24 cellular contexts compared by ENCODE assay signal in the genomic region with DNA sequence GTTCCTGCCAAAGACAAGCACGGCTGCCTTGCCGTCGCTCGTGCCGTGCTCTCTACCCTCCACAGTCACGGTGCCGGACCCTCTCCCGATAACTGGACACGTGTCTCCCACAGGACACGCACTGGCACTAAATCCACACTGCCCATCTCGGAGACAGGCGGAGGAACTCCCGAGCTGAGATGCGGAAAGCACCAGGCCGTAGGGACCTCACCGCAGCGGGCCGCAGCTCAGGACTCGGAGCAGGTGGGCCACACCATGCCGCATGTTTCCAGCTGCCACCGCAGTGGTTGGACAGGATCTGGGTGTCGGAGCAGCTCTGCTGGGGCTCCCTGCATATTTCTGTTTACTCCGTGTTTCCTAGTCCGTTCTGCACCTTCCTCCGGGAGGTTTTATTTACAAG.
"Had no signal": no experiment of that assay in that cellular context is flagged by ENCODE, and none has a peak within 500 bp of the region (broad histone marks: within the 10 kb centered on the region; RNA-seq: fewer than 3 reads in every experiment).

No MANE protein-coding gene starts in this region.

- H3K9me3 Mint-ChIP-seq: activated B cell treated with CpG ODN at 0.5 μM for 24 hours; activated CD4-positive, alpha-beta memory T cell treated with anti-CD3 and anti-CD28 coated beads for 36 hours; activated CD4-positive, alpha-beta T cell treated with anti-CD3 and anti-CD28 coated beads, Interleukin-2, amount 10 ng/mL, durations not matched to agents 7 days and 5 days; activated naive CD4-positive, alpha-beta T cell treated with anti-CD3 and anti-CD28 coated beads for 36 hours; activated T-cell treated with anti-CD3 and anti-CD28 coated beads, Interleukin-2, amount 50 U/mL, for 4 hours had no signal

- H3K27ac Mint-ChIP-seq: activated B cell treated with CpG ODN at 0.5 μM for 24 hours; activated CD4-positive, alpha-beta memory T cell treated with anti-CD3 and anti-CD28 coated beads for 36 hours; activated CD4-positive, alpha-beta T cell treated with anti-CD3 and anti-CD28 coated beads, Interleukin-2, amount 10 ng/mL, durations not matched to agents 7 days and 5 days; activated naive CD4-positive, alpha-beta T cell treated with anti-CD3 and anti-CD28 coated beads for 36 hours; activated naive CD8-positive, alpha-beta T cell; T-helper 17 cell had no signal

- ATAC-seq: activated T-cell treated with anti-CD3 and anti-CD28 coated beads, Interleukin-2, amount 50 U/mL, for 4 hours; T-helper 17 cell had no signal

- H3K4me1 Mint-ChIP-seq: activated B cell treated with CpG ODN at 0.5 μM for 24 hours had no signal

- H3K36me3 ChIP-seq: brain microvascular endothelial cell, cardiac muscle cell had no signal

- H3K27me3 Mint-ChIP-seq: activated CD4-positive, alpha-beta memory T cell treated with anti-CD3 and anti-CD28 coated beads for 36 hours; activated CD4-positive, alpha-beta T cell treated with anti-CD3 and anti-CD28 coated beads, Interleukin-2, amount 10 ng/mL, durations not matched to agents 7 days and 5 days; T-helper 17 cell had no signal

- H3K4me3 Mint-ChIP-seq: activated B cell treated with CpG ODN at 0.5 μM for 24 hours; activated CD4-positive, alpha-beta memory T cell treated with anti-CD3 and anti-CD28 coated beads for 36 hours; activated CD4-positive, alpha-beta T cell treated with anti-CD3 and anti-CD28 coated beads, Interleukin-2, amount 10 ng/mL, durations not matched to agents 7 days and 5 days; activated naive CD4-positive, alpha-beta T cell treated with anti-CD3 and anti-CD28 coated beads for 36 hours; activated naive CD8-positive, alpha-beta T cell; activated T-cell treated with anti-CD3 and anti-CD28 coated beads, Interleukin-2, amount 50 U/mL, for 4 hours; T-helper 17 cell had no signal

- H3K36me3 Mint-ChIP-seq: activated CD4-positive, alpha-beta memory T cell treated with anti-CD3 and anti-CD28 coated beads for 36 hours; activated naive CD8-positive, alpha-beta T cell had no signal

- H3K27me3 ChIP-seq: brain microvascular endothelial cell, cardiac muscle cell had no signal

- H3K27ac ChIP-seq: brain microvascular endothelial cell, cardiac muscle cell had no signal

- DNase-seq: activated B cell treated with CpG ODN at 0.5 μM for 24 hours; activated CD4-positive, alpha-beta memory T cell treated with anti-CD3 and anti-CD28 coated beads for 36 hours; activated CD4-positive, alpha-beta T cell treated with anti-CD3 and anti-CD28 coated beads for 1 hour; activated CD4-positive, alpha-beta T cell treated with anti-CD3 and anti-CD28 coated beads, Interleukin-2, amount 10 ng/mL, durations not matched to agents 7 days and 5 days; activated CD8-positive, alpha-beta memory T cell treated with anti-CD3 and anti-CD28 coated beads for 24 hours; activated effector memory CD4-positive, alpha-beta T cell treated with anti-CD3 and anti-CD28 coated beads, Interleukin-2, amount 50 U/mL, for 16 hours; activated naive CD4-positive, alpha-beta T cell treated with anti-CD3 and anti-CD28 coated beads for 36 hours; activated T-cell treated with anti-CD3 and anti-CD28 coated beads, Interleukin-2, amount 50 U/mL, for 4 hours; amygdala; brain microvascular endothelial cell; cerebellar nuclear complex; Kasumi-1; NCI-H1417; NCI-H1694; NCI-H2029; NCI-H345; NCI-H510A; NCI-H526 treated with DMSO at 0.1 percent for 48 hours; NCI-H82; SIG-M5; T-helper 17 cell; T-helper 9 cell had no signal

- H3K4me3 ChIP-seq: cardiac muscle cell had no signal
